11 cellular contexts compared by ENCODE assay signal in the genomic region with DNA sequence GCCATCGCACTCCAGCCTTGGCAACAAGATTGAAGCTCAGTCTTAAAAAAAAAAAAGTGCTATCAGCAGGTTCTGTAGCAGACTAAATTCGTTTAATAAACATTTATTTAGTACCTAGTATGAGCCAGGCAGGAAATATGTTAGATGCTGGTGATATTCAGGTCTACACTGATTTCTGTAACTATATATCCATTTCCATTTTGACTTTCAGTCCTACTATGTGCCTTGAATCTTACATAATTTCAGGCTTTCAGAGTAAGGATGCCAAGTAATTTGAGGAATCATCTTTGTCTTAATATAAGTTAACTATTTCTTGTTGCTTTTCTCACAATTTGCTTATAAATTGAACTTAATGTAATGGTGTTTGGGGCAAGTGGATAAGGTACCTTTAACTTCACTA.
"Had no signal": no experiment of that assay in that cellular context is flagged by ENCODE, and none has a peak within 500 bp of the region (broad histone marks: within the 10 kb centered on the region; RNA-seq: fewer than 3 reads in every experiment).

No MANE protein-coding gene starts in this region.

- H3K27ac ChIP-seq: GM23248 had no signal

- ATAC-seq: GM23338, HCT116 had no signal

- H3K9ac ChIP-seq: GM23248 had no signal

- H3K27ac Mint-ChIP-seq: GM23338, HFFc6 had no signal

- H3K4me1 ChIP-seq: HAP-1 had no signal

- H3K4me3 Mint-ChIP-seq: GM23338, H9, HFFc6 had no signal

- H2AFZ ChIP-seq: GM23248, GM23338 had no signal

- DNase-seq: GM23248, GOT3, H7, H9, HCEC 1CT, HFFc6 had no signal

- H3K4me1 Mint-ChIP-seq: GM23338, H9 had no signal

- H3K9me3 ChIP-seq: HAP-1 had no signal

- H3K9me3 Mint-ChIP-seq: H9, HFFc6 had no signal

- H3K4me3 ChIP-seq: GM23248, GM23338, HAP-1 had no signal

- H3K4me2 ChIP-seq: GM23338 had no signal

- FAIRE-seq: H1, H54 had no signal
